8 cellular contexts compared by ENCODE assay signal in the genomic region with DNA sequence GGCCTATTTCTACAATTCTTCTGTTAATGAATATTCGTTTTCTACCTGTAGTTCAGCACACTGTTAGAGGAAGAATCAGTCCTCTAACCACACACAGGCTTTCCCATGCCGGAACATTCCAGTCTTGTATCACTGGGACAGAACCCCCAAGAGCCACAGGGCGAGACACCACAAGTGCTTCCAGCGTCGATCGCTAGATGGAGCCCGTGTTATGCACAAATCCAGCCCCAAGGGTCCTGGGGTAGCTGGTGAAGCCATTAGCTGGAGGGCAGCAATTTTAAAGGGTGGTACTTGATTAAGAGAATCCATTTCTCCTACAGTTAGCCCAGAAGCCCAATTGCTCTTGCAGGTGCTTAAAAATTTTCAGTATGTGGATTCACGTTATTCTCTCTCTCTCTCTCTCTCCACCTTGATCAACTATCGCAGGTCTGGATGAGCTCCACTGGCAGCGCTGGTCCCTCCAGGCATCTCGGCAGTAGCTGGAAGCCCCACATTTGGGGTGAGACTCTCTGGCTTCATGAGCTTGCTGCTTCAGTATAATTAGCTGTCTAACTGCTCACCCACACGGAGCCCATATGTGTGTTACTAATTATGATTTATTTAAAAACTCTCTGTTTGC.
DNase-seq lines count a peak whose midpoint lies in the region; ATAC-seq and TF ChIP-seq lines count a peak whose summit lies in the region.

No MANE protein-coding gene starts in this region.

- DNase-seq in COLO668 (lab: John Stamatoyannopoulos, UW; ENCODE audit: unreplicated experiment) (peak; percentile 64), cerebellar cortex (ENCODE audit: low spot score) (peak; percentile 74), right lobe of liver (peak in 2 of 3 donors; percentile 42 to 49), upper lobe of left lung (peak in 1 of 2 donors; percentile 29), NCI-H187 treated with DMSO at 0.1 percent for 48 hours (lab: John Stamatoyannopoulos, UW) (no peak)

- H3K36me3 ChIP-seq in OCI-LY3 (replicated peaks; ENCODE audit: low read depth, low read length), result no peaks in the 10 kb centered on the region
- no peaks in the 10 kb centered on the region for H3K36me3 ChIP-seq in right lobe of liver
- H3K36me3 ChIP-seq in upper lobe of left lung, result no peaks in the 10 kb centered on the region

- H3K4me1 ChIP-seq in OCI-LY3 (ENCODE audit: low read length), result peaks cover 4% of the 10 kb centered on the region; the same call in 1 of the 2 replicates
- H3K4me1 ChIP-seq in right lobe of liver, result no peaks in the 10 kb centered on the region
- H3K4me1 ChIP-seq in upper lobe of left lung, result no peaks in the 10 kb centered on the region

- intact Hi-C loops in right lobe of liver (cut with DNase I), result loop anchor here in 1 of 2 donors (10.0 kb wide), 1 partner anchor 610 kb away; no protein-coding TSS in a partner anchor

- no peak overlapping the region for H2AFZ ChIP-seq in OCI-LY3 (ENCODE audit: low read depth, low read length)

- ATAC-seq in GM18861 (IDR thresholded peaks at IDR 0.05; ENCODE audit: unreplicated experiment) (peak; percentile 83), HG03175 (IDR thresholded peaks at IDR 0.05; ENCODE audit: unreplicated experiment) (peak; percentile 59), right lobe of liver (peak; percentile 57 to 69 (median 59)), upper lobe of left lung (ENCODE audit: low FRiP score in 2 of 2) (peak in 1 of 2 donors; percentile 72)

- no peak for TF ChIP-seq EP300 in upper lobe of left lung (IDR thresholded peaks at IDR 0.05)

- 13% methylated on average over 12 of the region's 12 CpGs for WGBS in right lobe of liver (ENCODE audit: insufficient coverage, low coverage, low lambda C conversion rate, missing lambda C conversion rate)
- WGBS in upper lobe of left lung, 2 donors, result 26 to 28% methylated on average over 12 of the region's 12 CpGs

- no peak overlapping the region for H3K4me2 ChIP-seq in OCI-LY3 (ENCODE audit: low read length)

- H3K9me3 ChIP-seq in OCI-LY3 (ENCODE audit: insufficient read depth, low read length), result no peaks in the 10 kb centered on the region
- H3K9me3 ChIP-seq in right lobe of liver, result no peaks in the 10 kb centered on the region
- no peaks in the 10 kb centered on the region for H3K9me3 ChIP-seq in upper lobe of left lung

- H3K4me3 ChIP-seq in OCI-LY3 (ENCODE audit: low read length) (no peak overlapping the region), right lobe of liver (no peak overlapping the region), upper lobe of left lung (no peak overlapping the region)

- TF ChIP-seq POLR2A in right lobe of liver (IDR thresholded peaks at IDR 0.05) (no peak), upper lobe of left lung (IDR thresholded peaks at IDR 0.05) (no peak)

- H4K20me1 ChIP-seq in OCI-LY3 (ENCODE audit: insufficient read depth, low read length), result no peaks in the 10 kb centered on the region

- no peak overlapping the region for H3K9ac ChIP-seq in OCI-LY3 (ENCODE audit: low read length)

- TF ChIP-seq CTCF in OCI-LY3 (IDR thresholded peaks at IDR 0.05; ENCODE audit: low read depth, low read length) (peak; percentile 94), right lobe of liver (IDR thresholded peaks at IDR 0.05) (peak; percentile 40 to 81 (median 64)), upper lobe of left lung (IDR thresholded peaks at IDR 0.05) (peak; percentile 35 to 66 (median 51))

- H3K27ac ChIP-seq in OCI-LY3 (ENCODE audit: low read length) (no peak overlapping the region), right lobe of liver (no peak overlapping the region), upper lobe of left lung (no peak overlapping the region)

- no peaks in the 10 kb centered on the region for H3K79me2 ChIP-seq in OCI-LY3 (ENCODE audit: low read length)

- H3K27me3 ChIP-seq in OCI-LY3 (ENCODE audit: low read depth, low read length), result peaks cover 57% of the 10 kb centered on the region
- no peaks in the 10 kb centered on the region for H3K27me3 ChIP-seq in right lobe of liver
- no peaks in the 10 kb centered on the region for H3K27me3 ChIP-seq in upper lobe of left lung
